8 cellular contexts compared by ENCODE assay signal in the genomic region with DNA sequence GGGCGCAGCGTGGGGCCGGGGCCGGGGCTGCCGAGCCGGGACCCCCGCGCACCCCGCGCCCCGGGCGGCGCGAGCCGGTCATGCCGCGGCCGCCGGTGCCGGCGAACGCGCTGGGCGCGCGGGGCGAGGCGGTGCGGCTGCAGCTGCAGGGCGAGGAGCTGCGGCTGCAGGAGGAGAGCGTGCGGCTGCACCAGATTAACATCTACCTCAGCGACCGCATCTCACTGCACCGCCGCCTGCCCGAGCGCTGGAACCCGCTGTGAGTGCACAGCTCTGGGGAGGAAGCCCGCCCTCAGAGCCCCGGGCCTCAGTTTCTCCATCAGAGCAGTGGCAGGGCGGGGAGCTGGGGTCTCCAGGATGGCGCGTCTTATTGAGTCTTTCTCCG. TPM values are rescaled to one million over a fixed set of nuclear protein-coding genes. Genes with fewer than 3 reads are reported as not detected.
DNase-seq lines count a peak whose midpoint lies in the region; ATAC-seq and TF ChIP-seq lines count a peak whose summit lies in the region.

No MANE protein-coding gene starts in this region.

- peak; percentile 46 for DNase-seq in activated CD4-positive, alpha-beta memory T cell treated with anti-CD3 and anti-CD28 coated beads, Interleukin-2, amount 10 ng/mL, durations not matched to agents 7 days and 5 days
- DNase-seq in heart right ventricle = no peak
- DNase-seq in gastrocnemius medialis = no peak
- no peak for DNase-seq in A172 (ENCODE audit: low spot score)
- DNase-seq in mucosa of gallbladder (ENCODE audit: low spot score) = no peak

- H3K36me3 ChIP-seq in heart right ventricle (no peaks in the 10 kb centered on the region), gastrocnemius medialis (no peaks in the 10 kb centered on the region)

- intact Hi-C loops in heart right ventricle (cut with DNase I) (no loop called here), gastrocnemius medialis (cut with DNase I; ENCODE audit: low total_unique reads) (no loop called here)

- ATAC-seq in HG02870 (IDR thresholded peaks at IDR 0.05; ENCODE audit: unreplicated experiment) = peak; percentile 38
- ATAC-seq in heart right ventricle = no peak
- ATAC-seq in gastrocnemius medialis = peak in 1 of 2 donors; percentile 30
- no peak for ATAC-seq in GM21529 (IDR thresholded peaks at IDR 0.05; ENCODE audit: unreplicated experiment)

- TF ChIP-seq CTCF in heart right ventricle (IDR thresholded peaks at IDR 0.05) (no peak), gastrocnemius medialis (IDR thresholded peaks at IDR 0.05 in 4 of 5, conservative IDR thresholded peaks at IDR 0.05 in 1 of 5) (no peak)

- H3K9me3 ChIP-seq in heart right ventricle (no peaks in the 10 kb centered on the region), gastrocnemius medialis (no peaks in the 10 kb centered on the region)

- H3K27me3 Mint-ChIP-seq in activated CD4-positive, alpha-beta memory T cell treated with anti-CD3 and anti-CD28 coated beads, Interleukin-2, amount 10 ng/mL, durations not matched to agents 7 days and 5 days = peaks cover 58% of the 10 kb centered on the region

- peaks cover 25% of the 10 kb centered on the region for H3K4me1 Mint-ChIP-seq in activated CD4-positive, alpha-beta memory T cell treated with anti-CD3 and anti-CD28 coated beads, Interleukin-2, amount 10 ng/mL, durations not matched to agents 7 days and 5 days

- H3K27me3 ChIP-seq in heart right ventricle (peaks cover 5 to 54% (median 22%) of the 10 kb centered on the region in 7 donors), gastrocnemius medialis (peaks cover 16 to 23% (median 21%) of the 10 kb centered on the region in 3 donors)

- H3K27ac ChIP-seq in heart right ventricle (no peak overlapping the region), gastrocnemius medialis (no peak overlapping the region)

- peak overlapping the region; percentile 77 for H3K4me3 ChIP-seq in GM08714 (ENCODE audit: low read length)
- peak overlapping the region; percentile 18 to 59 (median 52) for H3K4me3 ChIP-seq in heart right ventricle
- peak overlapping the region; percentile 33 to 57 (median 53) for H3K4me3 ChIP-seq in gastrocnemius medialis

- in situ Hi-C loops in gastrocnemius medialis (cut with MboI; ENCODE audit: low sequenced_read_pairs in 4 of 4) = no loop called here

- H3K4me3 Mint-ChIP-seq in activated CD4-positive, alpha-beta memory T cell treated with anti-CD3 and anti-CD28 coated beads, Interleukin-2, amount 10 ng/mL, durations not matched to agents 7 days and 5 days = peak overlapping the region; percentile 60

- no peaks in the 10 kb centered on the region for H3K9me3 Mint-ChIP-seq in activated CD4-positive, alpha-beta memory T cell treated with anti-CD3 and anti-CD28 coated beads, Interleukin-2, amount 10 ng/mL, durations not matched to agents 7 days and 5 days

- no peak for TF ChIP-seq POLR2A in gastrocnemius medialis (IDR thresholded peaks at IDR 0.05)

- CTCF ChIA-PET in activated CD4-positive, alpha-beta memory T cell treated with anti-CD3 and anti-CD28 coated beads, Interleukin-2, amount 10 ng/mL, durations not matched to agents 7 days and 5 days (lab: Charles Lee) = interaction anchor here (0.9 to 3.2 kb wide), 5 partner anchors 9 to 41 kb away, joined by 3 to 15 read pairs (median 4); no protein-coding TSS in a partner anchor

- H3K36me3 Mint-ChIP-seq in activated CD4-positive, alpha-beta memory T cell treated with anti-CD3 and anti-CD28 coated beads, Interleukin-2, amount 10 ng/mL, durations not matched to agents 7 days and 5 days (ENCODE audit: low read depth) = peaks cover 3% of the 10 kb centered on the region

- POLR2A ChIA-PET in activated CD4-positive, alpha-beta memory T cell treated with anti-CD3 and anti-CD28 coated beads, Interleukin-2, amount 10 ng/mL, durations not matched to agents 7 days and 5 days (lab: Charles Lee) = interaction anchor here (1.0 to 1.7 kb wide), 2 partner anchors 10 to 12 kb away, joined by 4 to 5 read pairs; no protein-coding TSS in a partner anchor

- WGBS in heart right ventricle, 2 donors = 1% methylated on average over 38 to 46 of the region's 46 CpGs

- no peak overlapping the region for H3K27ac Mint-ChIP-seq in activated CD4-positive, alpha-beta memory T cell treated with anti-CD3 and anti-CD28 coated beads, Interleukin-2, amount 10 ng/mL, durations not matched to agents 7 days and 5 days

- peaks cover 0 to 21% (median 9%) of the 10 kb centered on the region in 9 donors for H3K4me1 ChIP-seq in heart right ventricle
- H3K4me1 ChIP-seq in gastrocnemius medialis = peaks cover 6 to 7% of the 10 kb centered on the region in 2 donors

RNA-seq across cellular contexts. Expression of a gene that starts 0.3 kb away (rescaled TPM):
- total RNA-seq in activated CD4-positive, alpha-beta memory T cell treated with anti-CD3 and anti-CD28 coated beads, Interleukin-2, amount 10 ng/mL, durations not matched to agents 7 days and 5 days = 1 to 10 TPM; 2.0 to 2.2 TPM
- total RNA-seq in heart right ventricle = 1 to 10 TPM in 3 of 10 donors, under 1 TPM in 7; 0.25 to 1.3 (median 0.53) TPM
- under 1 TPM; 0.38 to 0.59 TPM for polyA plus RNA-seq in heart right ventricle
- 1 to 10 TPM in 2 of 4 donors, under 1 TPM in 2; 0.55 to 1.6 (median 1.1) TPM for total RNA-seq in gastrocnemius medialis
- total RNA-seq in A172 (2014; rRNA removed; shearing (Covaris generic)) = 4.0 and 5.4 TPM in 2 replicates
- total RNA-seq in mucosa of gallbladder = 28.6 TPM

RNA-seq across cellular contexts. Expression of a gene that starts 11.4 kb away (rescaled TPM):
- 1 to 10 TPM; 2.7 to 4.7 TPM for total RNA-seq in activated CD4-positive, alpha-beta memory T cell treated with anti-CD3 and anti-CD28 coated beads, Interleukin-2, amount 10 ng/mL, durations not matched to agents 7 days and 5 days
- total RNA-seq in heart right ventricle = 1 to 10 TPM; 3.1 to 5.4 (median 4.1) TPM
- polyA plus RNA-seq in heart right ventricle = 1 to 10 TPM; 6.9 to 8.0 TPM
- 1 to 10 TPM; 3.9 to 7.0 (median 4.4) TPM for total RNA-seq in gastrocnemius medialis
- total RNA-seq in A172 (2014; rRNA removed; shearing (Covaris generic)) = 30.8 and 39.4 TPM in 2 replicates
- total RNA-seq in mucosa of gallbladder = 22.6 TPM
